In genomic region chr18:67846422-67847098, GRCh38 we compare ENCODE assay signal across 30 cellular contexts.
"Had no signal": no experiment of that assay in that cellular context is flagged by ENCODE, and none has a peak within 500 bp of the region (broad histone marks: within the 10 kb centered on the region; RNA-seq: fewer than 3 reads in every experiment).

No MANE protein-coding gene starts in this region.

- H3K4me1 ChIP-seq: heart left ventricle, left lung, lower lobe of right lung, neural progenitor cell, right atrium auricular region, right lobe of liver, suprapubic skin, tibial artery had no signal

- H3K27ac Mint-ChIP-seq: immature natural killer cell, mesothelial cell of epicardium, naive B cell, natural killer cell, nephron progenitor cell, progenitor cell of endocrine pancreas had no signal

- H3K4me3 Mint-ChIP-seq: immature natural killer cell, mesothelial cell of epicardium, naive B cell, natural killer cell, nephron progenitor cell, neural progenitor cell had no signal

- H3K36me3 ChIP-seq: heart left ventricle, left lung, lower lobe of right lung, neural progenitor cell, ovary, right atrium auricular region, right lobe of liver, suprapubic skin, thoracic aorta, tibial artery had no signal

- H3K9me3 ChIP-seq: heart left ventricle, lower lobe of right lung, ovary, right atrium auricular region, right lobe of liver, suprapubic skin, thoracic aorta had no signal

- H3K4me3 ChIP-seq: heart left ventricle, left lung, lower lobe of right lung, neural progenitor cell, ovary, right atrium auricular region, right lobe of liver, skin epidermis, suprapubic skin, thoracic aorta, tibial artery had no signal

- H3K9me3 Mint-ChIP-seq: nephron progenitor cell had no signal

- ATAC-seq: heart left ventricle, left colon, left lung, natural killer cell had no signal

- DNase-seq: heart left ventricle; hypothalamus; immature natural killer cell; kidney; left colon; lower lobe of right lung; mammary epithelial cell; mesenchymal stem cell; naive B cell; natural killer cell; nephron progenitor cell; ovary; right lobe of liver; stimulated activated CD4-positive, alpha-beta T cell treated with anti-CD3 and anti-CD28 coated beads, Interleukin-12 subunit alpha, Interleukin-12 subunit beta, amount 100 ng/mL, for 4 hours; stimulated activated CD4-positive, alpha-beta T cell treated with anti-CD3 and anti-CD28 coated beads, Interleukin-15, amount 100 ng/mL, for 24 hours; stimulated activated CD4-positive, alpha-beta T cell treated with anti-CD3 and anti-CD28 coated beads, Interleukin-2, amount 100 ng/mL, for 24 hours; stimulated activated CD4-positive, alpha-beta T cell treated with anti-CD3 and anti-CD28 coated beads, Interleukin-4, amount 100 ng/mL, for 1 hour; stimulated activated naive CD4-positive, alpha-beta T cell treated with Interleukin-2 at 50 U/mL for 16 hours; trophoblast cell had no signal

- H3K27ac ChIP-seq: heart left ventricle, left lung, lower lobe of right lung, neural progenitor cell, ovary, right atrium auricular region, right lobe of liver, skin epidermis, suprapubic skin, thoracic aorta, tibial artery had no signal

- H3K4me1 Mint-ChIP-seq: immature natural killer cell, mesothelial cell of epicardium, naive B cell, natural killer cell had no signal

- H3K36me3 Mint-ChIP-seq: immature natural killer cell, mesothelial cell of epicardium, naive B cell, natural killer cell had no signal

- FAIRE-seq: islet of Langerhans, kidney, urothelium cell line had no signal

- H3K27me3 ChIP-seq: heart left ventricle, left lung, neural progenitor cell, ovary, right atrium auricular region, right lobe of liver, suprapubic skin, tibial artery had no signal

- H3K27me3 Mint-ChIP-seq: progenitor cell of endocrine pancreas had no signal
